14 cellular contexts compared by ENCODE assay signal in genomic region chr17:27677191-27677590, GRCh38.
"Had no signal": no experiment of that assay in that cellular context is flagged by ENCODE, and none has a peak within 500 bp of the region (broad histone marks: within the 10 kb centered on the region; RNA-seq: fewer than 3 reads in every experiment).

No MANE protein-coding gene starts in this region.

- ATAC-seq: foreskin keratinocyte, gastroesophageal sphincter, heart right ventricle, left cardiac atrium, left lung, left ventricle myocardium superior, lower lobe of right lung had no signal

- DNase-seq: dermis blood vessel endothelial cell; dorsolateral prefrontal cortex; effector CD4-positive, alpha-beta T cell; effector memory CD4-positive, alpha-beta T cell; foreskin keratinocyte; heart right ventricle; hippocampal formation; left cardiac atrium; left lung; left ventricle myocardium superior; lower lobe of right lung; mesenchymal stem cell; midbrain had no signal
